Comparison of ENCODE assay signal across 34 cellular contexts in genomic region chr11:123318623-123319022, GRCh38.
"Had no signal": no experiment of that assay in that cellular context is flagged by ENCODE, and none has a peak within 500 bp of the region (broad histone marks: within the 10 kb centered on the region; RNA-seq: fewer than 3 reads in every experiment).

No MANE protein-coding gene starts in this region.

- H3K4me1 Mint-ChIP-seq: activated B cell treated with CpG ODN at 0.5 μM for 24 hours; activated naive CD4-positive, alpha-beta T cell treated with anti-CD3 and anti-CD28 coated beads, Interleukin-2, amount 10 ng/mL, durations not matched to agents 7 days and 5 days; central memory CD8-positive, alpha-beta T cell had no signal

- DNase-seq: activated B cell treated with CpG ODN at 0.5 μM for 24 hours; activated CD4-positive, alpha-beta memory T cell treated with anti-CD3 and anti-CD28 coated beads for 36 hours; activated CD4-positive, alpha-beta T cell treated with anti-CD3 and anti-CD28 coated beads for 4 hours; activated CD4-positive, alpha-beta T cell treated with anti-CD3 and anti-CD28 coated beads, Interleukin-2, amount 50 U/mL, for 1 hour; activated CD4-positive, CD25-positive, alpha-beta regulatory T cell treated with anti-CD3 and anti-CD28 coated beads, Interleukin-2, amount 50 U/mL, for 72 hours; activated CD8-positive, alpha-beta memory T cell treated with anti-CD3 and anti-CD28 coated beads, Interleukin-2, amount 50 U/mL, for 4 hours; activated effector memory CD4-positive, alpha-beta T cell treated with Interleukin-2 at 50 U/mL for 16 hours; activated naive CD4-positive, alpha-beta T cell treated with anti-CD3 and anti-CD28 coated beads, Interleukin-2, amount 10 ng/mL, durations not matched to agents 7 days and 5 days; activated T-cell treated with anti-CD3 and anti-CD28 coated beads for 4 hours; activated T-cell treated with anti-CD3 and anti-CD28 coated beads, Interleukin-2, amount 50 U/mL, for 48 hours; amniotic stem cell; aorta; brain microvascular endothelial cell; colonic mucosa; Karpas-422; KBM-7; NCI-H1105 treated with DMSO at 0.1 percent for 48 hours; NCI-H1436; NCI-H1694; NCI-H1930; NCI-H2081 treated with DMSO at 0.1 percent for 48 hours; NCI-H226; NCI-H526; NCI-H774; PC-9; SHP77; SJCRH30; SW 1271; T-helper 1 cell; T-helper 2 cell; T-helper 9 cell had no signal

- H3K9me3 ChIP-seq: colonic mucosa, SJCRH30 had no signal

- H3K36me3 ChIP-seq: brain microvascular endothelial cell, colonic mucosa, SJCRH30 had no signal

- H3K4me3 Mint-ChIP-seq: activated B cell treated with CpG ODN at 0.5 μM for 24 hours; activated CD4-positive, alpha-beta memory T cell treated with anti-CD3 and anti-CD28 coated beads for 36 hours; activated naive CD4-positive, alpha-beta T cell treated with anti-CD3 and anti-CD28 coated beads, Interleukin-2, amount 10 ng/mL, durations not matched to agents 7 days and 5 days; activated naive CD8-positive, alpha-beta T cell; central memory CD8-positive, alpha-beta T cell had no signal

- H3K4me3 ChIP-seq: colonic mucosa, PC-9, SJCRH30 had no signal

- H3K36me3 Mint-ChIP-seq: activated CD4-positive, alpha-beta memory T cell treated with anti-CD3 and anti-CD28 coated beads for 36 hours; activated naive CD4-positive, alpha-beta T cell treated with anti-CD3 and anti-CD28 coated beads, Interleukin-2, amount 10 ng/mL, durations not matched to agents 7 days and 5 days; activated naive CD8-positive, alpha-beta T cell had no signal

- H3K27ac ChIP-seq: brain microvascular endothelial cell, colonic mucosa, PC-9, SJCRH30, VCaP had no signal

- H3K27me3 ChIP-seq: colonic mucosa, SJCRH30 had no signal

- H3K4me1 ChIP-seq: colonic mucosa, SJCRH30 had no signal

- H3K27ac Mint-ChIP-seq: activated B cell treated with CpG ODN at 0.5 μM for 24 hours; activated CD4-positive, alpha-beta memory T cell treated with anti-CD3 and anti-CD28 coated beads for 36 hours; activated naive CD4-positive, alpha-beta T cell treated with anti-CD3 and anti-CD28 coated beads, Interleukin-2, amount 10 ng/mL, durations not matched to agents 7 days and 5 days; activated naive CD8-positive, alpha-beta T cell had no signal

- H3K9me3 Mint-ChIP-seq: activated B cell treated with CpG ODN at 0.5 μM for 24 hours; activated CD4-positive, alpha-beta memory T cell treated with anti-CD3 and anti-CD28 coated beads for 36 hours; activated naive CD4-positive, alpha-beta T cell treated with anti-CD3 and anti-CD28 coated beads, Interleukin-2, amount 10 ng/mL, durations not matched to agents 7 days and 5 days; central memory CD8-positive, alpha-beta T cell had no signal
